8 cellular contexts compared by ENCODE assay signal in genomic region chr11:121722431-121723256, GRCh38.
DNase-seq lines count a peak whose midpoint lies in the region; FAIRE-seq and TF ChIP-seq lines count a peak whose summit lies in the region.

No MANE protein-coding gene starts in this region.

- H3K9ac ChIP-seq in ES-I3 (ENCODE audit: low read depth, low read length) (peak overlapping the region; percentile 52), H1 (replicated peaks in 1 of 4; ENCODE audit: extremely low read depth in 1 of 4, low read depth in 3 of 4, low read length in 3 of 4) (peak overlapping the region in 2 of 4 experiments; percentile 27 to 43; a peak in 5 of 7 replicates), liver (ENCODE audit: low read depth in 1 of 2, low read length in 2 of 2) (no peak overlapping the region)

- H2BK20ac ChIP-seq in H1 (ENCODE audit: low read length) = peak overlapping the region; percentile 96

- FAIRE-seq in H1 (lab: Jason Lieb, UNC) = peak; percentile 57

- H3K4me2 ChIP-seq in H1 (ENCODE audit: insufficient read depth in 1 of 2, low read depth in 2 of 2, low read length in 2 of 2) = peak overlapping the region; percentile 78 to 87

- H3K18ac ChIP-seq in H1 (ENCODE audit: extremely low read depth, low read length) = peak overlapping the region; percentile 78; the same call in 1 of the 2 replicates

- TF ChIP-seq CTCF in H1 (IDR thresholded peaks at IDR 0.05; ENCODE audit: control extremely low read depth in 1 of 3, insufficient read depth in 1 of 3, low read depth in 1 of 3, low read length in 3 of 3) (no peak), liver (IDR thresholded peaks at IDR 0.05; ENCODE audit: low read depth, low read length, missing input control) (no peak), stomach (IDR thresholded peaks at IDR 0.05) (peak in 1 of 7 experiments; percentile 4)

- peaks cover 19 to 21% of the 10 kb centered on the region in 2 donors for H3K27me3 Mint-ChIP-seq in CD8-positive, alpha-beta memory T cell

- H3K79me1 ChIP-seq in H1 (ENCODE audit: low read depth, low read length) = no peaks in the 10 kb centered on the region

- H2BK5ac ChIP-seq in H1 (ENCODE audit: low read depth, low read length) = peak overlapping the region; percentile 84; the same call in 1 of the 2 replicates

- H2BK15ac ChIP-seq in H1 (ENCODE audit: low read length) = peak overlapping the region; percentile 75; the same call in 1 of the 2 replicates

- peak overlapping the region in 1 of 7 donors; percentile 32 for H3K4me3 Mint-ChIP-seq in CD8-positive, alpha-beta memory T cell

- no peaks in the 10 kb centered on the region for H3K4me1 Mint-ChIP-seq in CD8-positive, alpha-beta memory T cell

- POLR2A ChIA-PET in H1 (lab: Charles Lee; ENCODE audit: partially characterized antibody) = interaction anchor here (1.1 to 1.4 kb wide), 5 partner anchors 11 to 206 kb away, joined by 3 to 7 read pairs (median 4); no protein-coding TSS in a partner anchor
- POLR2A ChIA-PET in CD8-positive, alpha-beta memory T cell (lab: Charles Lee) = no interaction called here

- H4K91ac ChIP-seq in H1 (replicated peaks; ENCODE audit: insufficient read length, low read length) = peak overlapping the region; percentile 95

- H3K23ac ChIP-seq in H1 (ENCODE audit: insufficient read length) = no peak overlapping the region

- H3K9me3 Mint-ChIP-seq in CD8-positive, alpha-beta memory T cell = peaks cover 0 to 8% (median 3%) of the 10 kb centered on the region in 5 donors

- no peaks in the 10 kb centered on the region for H4K20me1 ChIP-seq in H1 (replicated peaks in 1 of 2; ENCODE audit: control insufficient read depth in 1 of 2, insufficient read depth in 2 of 2, low read length in 2 of 2)

- TF ChIP-seq RAD21 in H1 (IDR thresholded peaks at IDR 0.05 in 1 of 2, conservative IDR thresholded peaks at IDR 0.05 in 1 of 2; ENCODE audit: low read depth in 2 of 2, low read length in 2 of 2) (peak in 1 of 2 experiments; percentile 6; a peak in 2 of 4 replicates), liver (IDR thresholded peaks at IDR 0.05) (no peak)

- H3K36me3 ChIP-seq in ES-I3 (ENCODE audit: insufficient read depth, low read length) (no peaks in the 10 kb centered on the region), H1 (ENCODE audit: control insufficient read depth in 2 of 4, insufficient read depth in 4 of 4, low read length in 3 of 4) (no peaks in the 10 kb centered on the region), liver (ENCODE audit: control insufficient read depth in 4 of 4, insufficient read depth in 3 of 4, low read depth in 1 of 4, low read length in 3 of 4) (no peaks in the 10 kb centered on the region), stomach (no peaks in the 10 kb centered on the region)
- H3K36me3 ChIP-seq in CD8-positive, alpha-beta memory T cell (ENCODE audit: insufficient read depth, low read length) = no peaks in the 10 kb centered on the region

- TF ChIP-seq POLR2A in H1 (IDR thresholded peaks at IDR 0.05; ENCODE audit: control extremely low read depth in 1 of 2, low read depth in 2 of 2, low read length in 2 of 2) (peak in 1 of 2 experiments; percentile 37; a peak in 1 of 3 replicates), stomach (IDR thresholded peaks at IDR 0.05) (no peak)

- no peaks in the 10 kb centered on the region for H3K4me1 ChIP-seq in ES-I3 (ENCODE audit: insufficient read depth, low read length)
- peaks cover 0 to 6% (median 2%) of the 10 kb centered on the region in 4 experiments; a peak in 4 of 7 replicates for H3K4me1 ChIP-seq in H1 (replicated peaks in 1 of 4; ENCODE audit: control insufficient read depth in 3 of 4, insufficient read depth in 4 of 4, low read length in 3 of 4)
- H3K4me1 ChIP-seq in liver (ENCODE audit: control insufficient read depth in 4 of 4, insufficient read depth in 4 of 4, low read length in 3 of 4) = peaks cover 6 to 7% (median 7%) of the 10 kb centered on the region in 4 donors
- H3K4me1 ChIP-seq in stomach = peaks cover 11 to 23% (median 18%) of the 10 kb centered on the region in 4 donors
- H3K4me1 ChIP-seq in CD8-positive, alpha-beta memory T cell (ENCODE audit: insufficient read depth, low read length) = no peaks in the 10 kb centered on the region

- H3K9me3 ChIP-seq in ES-I3 (ENCODE audit: control insufficient read depth, insufficient read depth, low read length) (no peaks in the 10 kb centered on the region), H1 (ENCODE audit: insufficient read depth in 2 of 2, low read depth in 1 of 2, low read length in 1 of 2) (no peaks in the 10 kb centered on the region), liver (ENCODE audit: control insufficient read depth in 4 of 4, low read length in 3 of 4) (no peaks in the 10 kb centered on the region), stomach (no peaks in the 10 kb centered on the region)
- no peaks in the 10 kb centered on the region for H3K9me3 ChIP-seq in CD8-positive, alpha-beta memory T cell (ENCODE audit: low read length)

- H3K56ac ChIP-seq in H1 (replicated peaks; ENCODE audit: insufficient read length, low read depth, low read length) = no peak overlapping the region

- H3K4ac ChIP-seq in H1 (replicated peaks; ENCODE audit: insufficient read length, low read depth, low read length) = peak overlapping the region; percentile 58

- peak overlapping the region; percentile 18 for H4K5ac ChIP-seq in H1 (ENCODE audit: insufficient read length, low read depth, low read length)

- H3K4me3 ChIP-seq in H1 (ENCODE audit: extremely low read depth in 1 of 4, insufficient read depth in 2 of 4, low read depth in 3 of 4, low read length in 4 of 4) = peak overlapping the region; percentile 39 to 58 (median 50)
- peak overlapping the region in 2 of 3 donors; percentile 6 to 32 for H3K4me3 ChIP-seq in liver (ENCODE audit: low read depth in 1 of 3, low read length in 3 of 3)
- H3K4me3 ChIP-seq in stomach = peak overlapping the region; percentile 40 to 47 (median 42)
- no peak overlapping the region for H3K4me3 ChIP-seq in CD8-positive, alpha-beta memory T cell (ENCODE audit: low read length)

- no peak for TF ChIP-seq EP300 in H1 (IDR thresholded peaks at IDR 0.05; ENCODE audit: borderline replicate concordance in 1 of 2, low read depth in 2 of 2, low read length in 2 of 2)
- peak; percentile 93 for TF ChIP-seq EP300 in stomach (IDR thresholded peaks at IDR 0.05)

- H4K8ac ChIP-seq in H1 (ENCODE audit: extremely low read depth, insufficient read depth, low read length) = peak overlapping the region; percentile 92

- no peak overlapping the region for H3K14ac ChIP-seq in H1 (ENCODE audit: insufficient read length)

- peak overlapping the region; percentile 85; the same call in 1 of the 2 replicates for H2AFZ ChIP-seq in H1 (ENCODE audit: low read length)

- H3K27ac ChIP-seq in H1 (ENCODE audit: low read depth, low read length) = no peak overlapping the region
- H3K27ac ChIP-seq in liver (ENCODE audit: low read depth in 1 of 2, low read length in 2 of 2) = peak overlapping the region; percentile 18 to 28
- peak overlapping the region in 4 of 5 donors; percentile 59 to 90 (median 83) for H3K27ac ChIP-seq in stomach
- no peak overlapping the region for H3K27ac ChIP-seq in CD8-positive, alpha-beta memory T cell (ENCODE audit: low read depth, low read length)

- H2BK120ac ChIP-seq in H1 (replicated peaks; ENCODE audit: low read depth, low read length) = peak overlapping the region; percentile 24

- 3% methylated on average over 43 of the region's 47 CpGs; no CpG with 5 or more reads in 1 of the 2 experiments for WGBS in H1 (ENCODE audit: extremely low coverage in 1 of 2, insufficient coverage in 1 of 2, insufficient read length in 1 of 2, insufficient replicate concordance in 2 of 2, low coverage in 1 of 2, low lambda C conversion rate in 2 of 2, missing lambda C conversion rate in 1 of 2), 2 experiments
- 5% methylated on average over 47 of the region's 47 CpGs for WGBS in liver
- 1 to 3% (median 2%) methylated on average over 38 to 47 of the region's 47 CpGs for WGBS in stomach, 5 donors

- no peak overlapping the region for H3K27ac Mint-ChIP-seq in CD8-positive, alpha-beta memory T cell

- intact Hi-C loops in stomach (cut with DNase I; ENCODE audit: low total_unique reads) = no loop called here

- CTCF ChIA-PET in H1 (lab: Charles Lee; ENCODE audit: partially characterized antibody) = interaction anchor here (0.6 to 2.0 kb wide), 7 partner anchors 67 to 1167 kb away, joined by 3 to 5 read pairs (median 4); no protein-coding TSS in a partner anchor
- CTCF ChIA-PET in CD8-positive, alpha-beta memory T cell (lab: Charles Lee) = no interaction called here

- H3K79me2 ChIP-seq in H1 (ENCODE audit: control insufficient read depth in 1 of 2, insufficient read depth in 2 of 2, low read length in 2 of 2) = no peaks in the 10 kb centered on the region

- peaks cover 0 to 16% (median 2%) of the 10 kb centered on the region in 3 donors for H3K36me3 Mint-ChIP-seq in CD8-positive, alpha-beta memory T cell

- no peak overlapping the region for H2AK5ac ChIP-seq in H1 (ENCODE audit: low read depth, low read length)

- H3K23me2 ChIP-seq in H1 (ENCODE audit: low read depth, low read length) = peaks cover 9% of the 10 kb centered on the region; the same call in 1 of the 2 replicates

- peak; percentile 47 to 74 for DNase-seq in NCI-H524 (lab: John Stamatoyannopoulos, UW)
- peak; percentile 33 to 76 for DNase-seq in H1 (ENCODE audit: low read depth in 1 of 2, low spot score in 2 of 2)
- peak; percentile 40 for DNase-seq in stomach
- no peak for DNase-seq in CD8-positive, alpha-beta memory T cell
- DNase-seq in KBM-7 = no peak
- no peak for DNase-seq in NCI-H510A (lab: John Stamatoyannopoulos, UW)

- peak overlapping the region; percentile 96 for H2BK12ac ChIP-seq in H1 (ENCODE audit: low read depth, low read length)

- peaks cover 0 to 10% (median 5%) of the 10 kb centered on the region in 4 experiments; a peak in 4 of 7 replicates for H3K27me3 ChIP-seq in H1 (replicated peaks in 1 of 4; ENCODE audit: control insufficient read depth in 3 of 4, extremely low read depth in 1 of 4, insufficient read depth in 3 of 4, low read length in 3 of 4)
- H3K27me3 ChIP-seq in liver (ENCODE audit: control insufficient read depth in 4 of 4, insufficient read depth in 4 of 4, low read length in 3 of 4) = peaks cover 0 to 5% (median under 1%) of the 10 kb centered on the region in 4 donors
- peaks cover 0 to 16% (median 8%) of the 10 kb centered on the region in 3 donors for H3K27me3 ChIP-seq in stomach
- no peaks in the 10 kb centered on the region for H3K27me3 ChIP-seq in CD8-positive, alpha-beta memory T cell (ENCODE audit: insufficient read depth, low read length, poor library complexity, severe bottlenecking)

- in situ Hi-C loops in KBM-7 (cut with MboI; ENCODE audit: low pct_unique_long_range_greater_than_20kb, low sequenced_read_pairs) = no loop called here

TF ChIP-seq in H1, 55 proteins besides CTCF, POLR2A, EP300 and RAD21 (continues in another document):
- TF ChIP-seq SIN3A (conservative IDR thresholded peaks at IDR 0.05 in 1 of 2, IDR thresholded peaks at IDR 0.05 in 1 of 2; ENCODE audit: low read depth in 1 of 2, low read length in 2 of 2) (peak; percentile 45 to 72; a peak in 2 of 4 replicates), SAP30 (IDR thresholded peaks at IDR 0.05; ENCODE audit: insufficient read depth, insufficient replicate concordance, low read length) (peak; percentile 28)

TF ChIP-seq in liver, 16 proteins besides CTCF, POLR2A, EP300 and RAD21 (continues in another document):
- TF ChIP-seq FOXA1 (IDR thresholded peaks at IDR 0.05) (no peak), TAF1 (conservative IDR thresholded peaks at IDR 0.05) (no peak), RXRA (IDR thresholded peaks at IDR 0.05) (peak; percentile 30 to 32), SP1 (IDR thresholded peaks at IDR 0.05) (peak; percentile 40)

Comparison
In these comparisons a context has a peak if more than half of its experiments do, and no peak if none do; other contexts are left out.
1. DNase-seq: peak in NCI-H524 (2 of 2), H1 (2 of 2) and stomach (single experiment); none in CD8-positive, alpha-beta memory T cell (0 of 5), KBM-7 (single experiment) and NCI-H510A (single experiment).
2. H3K27ac ChIP-seq: peak in liver (2 of 2) and stomach (4 of 5); none in H1 (single experiment) and CD8-positive, alpha-beta memory T cell (single experiment).